In the genomic region with DNA sequence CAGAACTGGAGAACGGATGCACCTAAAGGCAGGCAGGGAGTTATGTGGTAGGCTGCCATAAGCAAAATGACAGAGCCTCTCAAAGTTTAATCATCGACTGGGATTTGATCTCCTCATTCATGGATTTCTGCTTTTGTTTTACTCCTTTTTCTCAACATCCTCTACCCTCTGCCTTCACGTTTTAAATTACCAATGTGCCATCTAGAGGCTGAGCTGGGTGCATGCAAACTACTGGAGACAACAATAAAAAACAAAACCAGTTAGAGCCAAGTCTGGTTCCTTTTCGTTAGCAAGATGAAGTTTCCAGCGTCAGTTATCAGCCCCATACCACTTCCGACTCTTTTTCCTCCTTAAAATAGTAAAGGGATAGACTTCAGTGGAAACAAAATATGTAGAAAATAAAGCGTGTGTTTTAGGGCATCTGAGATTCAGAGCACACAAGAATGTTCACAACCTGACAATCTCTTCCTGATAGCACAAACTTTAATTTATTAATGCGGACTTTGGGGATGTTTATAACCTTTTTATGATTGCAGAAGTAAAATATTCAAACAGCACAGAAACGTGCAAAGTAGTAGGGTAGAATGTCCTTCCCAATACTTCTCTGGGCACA, we compare ENCODE assay signal across 10 cellular contexts.
DNase-seq lines count a peak whose midpoint lies in the region; ATAC-seq and TF ChIP-seq lines count a peak whose summit lies in the region.
"Had no signal": no experiment of that assay in that cellular context is flagged by ENCODE, and none has a peak within 500 bp of the region (broad histone marks: within the 10 kb centered on the region; RNA-seq: fewer than 3 reads in every experiment).

No MANE protein-coding gene starts in this region.

- peak overlapping the region in 3 of 5 experiments; percentile 3 to 33 (median 17) for H3K27ac Mint-ChIP-seq in brain
- H3K27ac Mint-ChIP-seq in mesothelial cell of epicardium, result no peak overlapping the region
- H3K27ac Mint-ChIP-seq: activated CD4-positive, alpha-beta T cell treated with anti-CD3 and anti-CD28 coated beads, Interleukin-2, amount 10 ng/mL, durations not matched to agents 24 days and 14 days had no signal

- ATAC-seq in HG02642 (IDR thresholded peaks at IDR 0.05; ENCODE audit: poor library complexity, unreplicated experiment) (no peak), GM21619 (IDR thresholded peaks at IDR 0.05; ENCODE audit: unreplicated experiment) (no peak), GM19023 (IDR thresholded peaks at IDR 0.05; ENCODE audit: unreplicated experiment) (no peak)

- H3K4me3 Mint-ChIP-seq in brain (no peak overlapping the region), mesothelial cell of epicardium (no peak overlapping the region)
- H3K4me3 Mint-ChIP-seq: activated CD4-positive, alpha-beta T cell treated with anti-CD3 and anti-CD28 coated beads, Interleukin-2, amount 10 ng/mL, durations not matched to agents 24 days and 14 days had no signal

- peak; percentile 69 for DNase-seq in DMS53 (lab: John Stamatoyannopoulos, UW)
- peak; percentile 24 for DNase-seq in NB4 (ENCODE audit: low read depth)
- DNase-seq in mesothelial cell of epicardium (ENCODE audit: low spot score in 2 of 2, unreplicated experiment in 2 of 2), result no peak
- DNase-seq in NCI-H446 treated with DMSO at 0.1 percent for 48 hours (lab: John Stamatoyannopoulos, UW), result no peak
- DNase-seq: activated CD4-positive, alpha-beta T cell treated with anti-CD3 and anti-CD28 coated beads, Interleukin-2, amount 10 ng/mL, durations not matched to agents 24 days and 14 days had no signal

- H3K36me3 Mint-ChIP-seq in brain, result peaks cover 15% of the 10 kb centered on the region
- peaks cover 26% of the 10 kb centered on the region for H3K36me3 Mint-ChIP-seq in mesothelial cell of epicardium

- H3K9me3 Mint-ChIP-seq in brain, result no peaks in the 10 kb centered on the region
- H3K9me3 Mint-ChIP-seq in mesothelial cell of epicardium, result no peaks in the 10 kb centered on the region
- H3K9me3 Mint-ChIP-seq: activated CD4-positive, alpha-beta T cell treated with anti-CD3 and anti-CD28 coated beads, Interleukin-2, amount 10 ng/mL, durations not matched to agents 24 days and 14 days had no signal

- no peak for TF ChIP-seq POLR2A in NB4 (IDR thresholded peaks at IDR 0.05; ENCODE audit: extremely low read depth, insufficient read length)

- no peaks in the 10 kb centered on the region for H3K27me3 Mint-ChIP-seq in brain
- H3K27me3 Mint-ChIP-seq in mesothelial cell of epicardium (ENCODE audit: low read depth), result no peaks in the 10 kb centered on the region
- H3K27me3 Mint-ChIP-seq: activated CD4-positive, alpha-beta T cell treated with anti-CD3 and anti-CD28 coated beads, Interleukin-2, amount 10 ng/mL, durations not matched to agents 24 days and 14 days had no signal

- H3K4me1 Mint-ChIP-seq in brain (peaks cover 6% of the 10 kb centered on the region), mesothelial cell of epicardium (peaks cover 2% of the 10 kb centered on the region)
- H3K4me1 Mint-ChIP-seq: activated CD4-positive, alpha-beta T cell treated with anti-CD3 and anti-CD28 coated beads, Interleukin-2, amount 10 ng/mL, durations not matched to agents 24 days and 14 days had no signal

- no peak overlapping the region for H3K4me3 ChIP-seq in NB4 (ENCODE audit: low read depth, low read length)
- H3K4me3 ChIP-seq: thoracic aorta had no signal

- TF ChIP-seq CTCF in NB4 (IDR thresholded peaks at IDR 0.05; ENCODE audit: low read depth, low read length) (peak; percentile 50), brain (conservative IDR thresholded peaks at IDR 0.05) (peak; percentile 66 to 71), mesothelial cell of epicardium (IDR thresholded peaks at IDR 0.05; ENCODE audit: unreplicated experiment) (peak; percentile 23)

Comparison
In these comparisons a context has a peak if more than half of its experiments do, and no peak if none do; other contexts are left out.
1. DNase-seq: peak in DMS53 (single experiment) and NB4 (single experiment); none in mesothelial cell of epicardium (0 of 2) and NCI-H446 treated with DMSO at 0.1 percent for 48 hours (single experiment).
2. Peak in every context shown above with its lines, with median percentiles within 50 percentile points of each other: CTCF ChIP-seq.